30 cellular contexts compared by ENCODE assay signal in the genomic region with DNA sequence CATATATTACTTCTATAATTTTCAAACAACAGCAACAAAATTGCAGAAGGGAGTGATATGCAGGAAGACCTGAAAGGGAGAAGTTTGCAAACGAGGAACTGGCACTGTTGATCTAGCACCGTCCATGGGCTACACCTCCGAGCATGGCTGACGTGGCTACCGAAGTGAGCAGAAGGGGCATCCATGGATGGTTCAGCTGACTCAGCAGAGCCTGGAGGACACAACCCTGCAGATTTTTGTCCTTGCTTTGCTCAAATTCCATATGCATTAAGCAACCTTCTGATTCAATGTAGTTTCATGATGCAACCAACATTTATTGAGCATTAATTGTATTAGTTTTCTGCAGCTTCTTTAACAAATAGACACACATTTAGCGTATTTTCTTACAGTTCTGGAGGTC.
"Had no signal": no experiment of that assay in that cellular context is flagged by ENCODE, and none has a peak within 500 bp of the region (broad histone marks: within the 10 kb centered on the region; RNA-seq: fewer than 3 reads in every experiment).

No MANE protein-coding gene starts in this region.

- H3K27me3 ChIP-seq: ascending aorta, colonic mucosa had no signal

- H3K36me3 ChIP-seq: ascending aorta, breast epithelium, cardiac muscle cell, colonic mucosa, esophagus squamous epithelium, gastroesophageal sphincter, heart right ventricle had no signal

- H3K27me3 Mint-ChIP-seq: activated CD8-positive, alpha-beta memory T cell treated with anti-CD3 and anti-CD28 coated beads, Interleukin-2, amount 10 ng/mL, durations not matched to agents 7 days and 5 days; activated naive CD4-positive, alpha-beta T cell treated with anti-CD3 and anti-CD28 coated beads, Interleukin-2, amount 10 ng/mL, durations not matched to agents 7 days and 5 days; dendritic cell treated with granulocyte-macrophage colony-stimulating factor and Interleukin-4, amounts not matched to agents 40 ng/mL and 50 ng/mL, for 4 days had no signal

- H3K36me3 Mint-ChIP-seq: activated CD4-positive, alpha-beta memory T cell treated with anti-CD3 and anti-CD28 coated beads for 36 hours; activated CD8-positive, alpha-beta memory T cell treated with anti-CD3 and anti-CD28 coated beads, Interleukin-2, amount 10 ng/mL, durations not matched to agents 7 days and 5 days; activated naive CD4-positive, alpha-beta T cell treated with anti-CD3 and anti-CD28 coated beads, Interleukin-2, amount 10 ng/mL, durations not matched to agents 7 days and 5 days; activated naive CD4-positive, alpha-beta T cell treated with anti-CD3 and anti-CD28 coated beads, Interleukin-2, amount 50 U/mL, for 72 hours; activated naive CD8-positive, alpha-beta T cell treated with anti-CD3 and anti-CD28 coated beads, Interleukin-2, amount 10 ng/mL, durations not matched to agents 7 days and 5 days; brain had no signal

- ATAC-seq: activated CD8-positive, alpha-beta memory T cell treated with anti-CD3 and anti-CD28 coated beads, Interleukin-2, amount 10 ng/mL, durations not matched to agents 7 days and 5 days; activated CD8-positive, alpha-beta T cell treated with anti-CD3 and anti-CD28 coated beads, Interleukin-2, amount 10 ng/mL, durations not matched to agents 7 days and 5 days; gastroesophageal sphincter; heart right ventricle had no signal

- H3K4me3 Mint-ChIP-seq: activated CD4-positive, alpha-beta memory T cell treated with anti-CD3 and anti-CD28 coated beads for 36 hours; activated CD8-positive, alpha-beta memory T cell treated with anti-CD3 and anti-CD28 coated beads, Interleukin-2, amount 10 ng/mL, durations not matched to agents 7 days and 5 days; activated CD8-positive, alpha-beta T cell treated with anti-CD3 and anti-CD28 coated beads, Interleukin-2, amount 10 ng/mL, durations not matched to agents 7 days and 5 days; activated naive CD4-positive, alpha-beta T cell treated with anti-CD3 and anti-CD28 coated beads, Interleukin-2, amount 10 ng/mL, durations not matched to agents 7 days and 5 days; activated naive CD8-positive, alpha-beta T cell treated with anti-CD3 and anti-CD28 coated beads, Interleukin-2, amount 10 ng/mL, durations not matched to agents 7 days and 5 days; brain; dendritic cell treated with granulocyte-macrophage colony-stimulating factor and Interleukin-4, amounts not matched to agents 40 ng/mL and 50 ng/mL, for 4 days; endodermal cell had no signal

- H3K4me3 ChIP-seq: ascending aorta, breast epithelium, cardiac muscle cell, colonic mucosa, dorsolateral prefrontal cortex, esophagus squamous epithelium, gastroesophageal sphincter, heart right ventricle had no signal

- H3K4me1 Mint-ChIP-seq: activated CD8-positive, alpha-beta memory T cell treated with anti-CD3 and anti-CD28 coated beads, Interleukin-2, amount 10 ng/mL, durations not matched to agents 7 days and 5 days; activated naive CD4-positive, alpha-beta T cell treated with anti-CD3 and anti-CD28 coated beads, Interleukin-2, amount 10 ng/mL, durations not matched to agents 7 days and 5 days; activated naive CD8-positive, alpha-beta T cell treated with anti-CD3 and anti-CD28 coated beads, Interleukin-2, amount 10 ng/mL, durations not matched to agents 7 days and 5 days; brain; endodermal cell had no signal

- H3K27ac ChIP-seq: ascending aorta, breast epithelium, cardiac muscle cell, colonic mucosa, dorsolateral prefrontal cortex, esophagus squamous epithelium, gastroesophageal sphincter, heart right ventricle had no signal

- H3K9me3 ChIP-seq: ascending aorta, colonic mucosa, esophagus squamous epithelium had no signal

- H3K27ac Mint-ChIP-seq: activated CD4-positive, alpha-beta memory T cell treated with anti-CD3 and anti-CD28 coated beads for 36 hours; activated CD8-positive, alpha-beta memory T cell treated with anti-CD3 and anti-CD28 coated beads, Interleukin-2, amount 10 ng/mL, durations not matched to agents 7 days and 5 days; activated CD8-positive, alpha-beta T cell treated with anti-CD3 and anti-CD28 coated beads, Interleukin-2, amount 10 ng/mL, durations not matched to agents 7 days and 5 days; activated naive CD4-positive, alpha-beta T cell treated with anti-CD3 and anti-CD28 coated beads, Interleukin-2, amount 10 ng/mL, durations not matched to agents 7 days and 5 days; activated naive CD4-positive, alpha-beta T cell treated with anti-CD3 and anti-CD28 coated beads, Interleukin-2, amount 50 U/mL, for 72 hours; activated naive CD8-positive, alpha-beta T cell treated with anti-CD3 and anti-CD28 coated beads, Interleukin-2, amount 10 ng/mL, durations not matched to agents 7 days and 5 days; brain; dendritic cell treated with granulocyte-macrophage colony-stimulating factor and Interleukin-4, amounts not matched to agents 40 ng/mL and 50 ng/mL, for 4 days; endodermal cell had no signal

- DNase-seq: activated CD4-positive, alpha-beta memory T cell treated with anti-CD3 and anti-CD28 coated beads for 36 hours; activated CD4-positive, alpha-beta T cell treated with anti-CD3 and anti-CD28 coated beads for 1 hour; activated CD4-positive, alpha-beta T cell treated with anti-CD3 and anti-CD28 coated beads for 48 hours; activated CD8-positive, alpha-beta memory T cell treated with anti-CD3 and anti-CD28 coated beads, Interleukin-2, amount 10 ng/mL, durations not matched to agents 7 days and 5 days; activated CD8-positive, alpha-beta memory T cell treated with anti-CD3 and anti-CD28 coated beads, Interleukin-2, amount 50 U/mL, for 4 hours; activated CD8-positive, alpha-beta T cell treated with anti-CD3 and anti-CD28 coated beads, Interleukin-2, amount 10 ng/mL, durations not matched to agents 7 days and 5 days; activated gamma-delta T cell; activated naive CD4-positive, alpha-beta T cell; activated naive CD4-positive, alpha-beta T cell treated with anti-CD3 and anti-CD28 coated beads, Interleukin-2, amount 10 ng/mL, durations not matched to agents 7 days and 5 days; activated naive CD8-positive, alpha-beta T cell treated with anti-CD3 and anti-CD28 coated beads, Interleukin-2, amount 10 ng/mL, durations not matched to agents 7 days and 5 days; activated T-cell treated with anti-CD3 and anti-CD28 coated beads, Interleukin-2, amount 50 U/mL, for 1 hour; activated T-cell treated with anti-CD3 and anti-CD28 coated beads, Interleukin-2, amount 50 U/mL, for 48 hours; central memory CD4-positive, alpha-beta T cell; cerebellar nuclear complex; colonic mucosa; dorsolateral prefrontal cortex; effector memory CD4-positive, alpha-beta T cell; erythroblast; esophagus squamous epithelium; foreskin melanocyte; heart right ventricle; T-helper 2 cell had no signal

- H3K4me1 ChIP-seq: ascending aorta, breast epithelium, colonic mucosa, esophagus squamous epithelium, gastroesophageal sphincter, heart right ventricle had no signal

- H3K9me3 Mint-ChIP-seq: activated naive CD4-positive, alpha-beta T cell treated with anti-CD3 and anti-CD28 coated beads, Interleukin-2, amount 10 ng/mL, durations not matched to agents 7 days and 5 days; activated naive CD8-positive, alpha-beta T cell treated with anti-CD3 and anti-CD28 coated beads, Interleukin-2, amount 10 ng/mL, durations not matched to agents 7 days and 5 days; dendritic cell treated with granulocyte-macrophage colony-stimulating factor and Interleukin-4, amounts not matched to agents 40 ng/mL and 50 ng/mL, for 4 days had no signal
